8 cellular contexts compared by ENCODE assay signal in the genomic region with DNA sequence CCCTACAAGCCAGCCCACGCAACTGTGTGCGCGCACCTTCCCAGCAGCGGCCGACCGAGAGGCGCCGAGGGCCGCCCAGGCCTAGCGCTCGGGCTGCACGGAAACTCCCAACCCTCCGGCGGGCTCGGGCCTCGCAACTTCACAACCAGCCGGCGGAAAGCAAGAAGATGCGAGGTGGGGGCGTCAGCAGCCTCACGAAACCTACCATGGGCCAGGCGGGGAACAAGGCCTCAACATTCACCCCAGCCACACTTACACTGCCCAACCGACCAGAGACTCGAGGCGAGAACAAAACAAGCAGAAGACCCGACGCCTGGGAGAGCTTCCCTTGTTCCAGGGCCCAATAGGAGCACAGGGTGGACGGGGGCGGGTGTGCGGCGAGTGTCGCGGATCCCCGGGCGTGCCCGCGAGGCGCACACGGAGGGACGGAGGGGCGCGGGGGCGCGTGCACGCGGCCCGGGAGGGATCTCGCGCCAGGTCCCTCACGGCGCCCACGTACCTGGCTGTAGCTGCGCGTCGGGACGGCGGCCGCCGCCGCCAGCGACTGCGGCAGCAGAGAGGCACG. TPM values are rescaled to one million over a fixed set of nuclear protein-coding genes. Genes with fewer than 3 reads are reported as not detected.
DNase-seq lines count a peak whose midpoint lies in the region; ATAC-seq and TF ChIP-seq lines count a peak whose summit lies in the region.

No MANE protein-coding gene starts in this region.

- peaks cover 48% of the 10 kb centered on the region for H3K79me2 ChIP-seq in PC-9 (ENCODE audit: low read depth)

- peak; percentile 21 for ATAC-seq in GM19468 (IDR thresholded peaks at IDR 0.05; ENCODE audit: extremely low read depth, unreplicated experiment)
- ATAC-seq in activated T-helper 17 cell treated with anti-CD3 and anti-CD28 coated beads, Interleukin-2, amount 50 U/mL, for 72 hours (replicated peaks): peak; percentile 42
- peak; percentile 80 to 81 for ATAC-seq in natural killer cell treated with Interleukin-12 subunit alpha and Interleukin-12 subunit beta and Interleukin-15 and Interleukin-18, amount 100 ng/mL, for 72 hours

- POLR2A ChIA-PET in PC-9 (lab: Charles Lee; ENCODE audit: unreplicated experiment): interaction anchor here (0.5 kb wide), 1 partner anchor 40 kb away, joined by 3 read pairs; no protein-coding TSS in a partner anchor

- H4K20me1 ChIP-seq in PC-9 (ENCODE audit: insufficient read depth): peaks cover 33% of the 10 kb centered on the region

- BruUV-seq in PC-9 (replicated peaks; lab: Mats Ljungman, UMichigan): no TSS peak

- H3F3A ChIP-seq in PC-9 (ENCODE audit: insufficient read depth, low read depth): no peaks in the 10 kb centered on the region

- CTCF ChIA-PET in PC-9 (lab: Charles Lee): interaction anchor here (0.6 kb wide), 1 partner anchor 155 kb away, joined by 4 read pairs; a partner anchor contains a TSS

- H3K36me3 ChIP-seq in PC-9 (ENCODE audit: low read depth): peaks cover 3% of the 10 kb centered on the region; the same call in 1 of the 2 replicates

- H3K9me3 Mint-ChIP-seq in activated T-helper 17 cell treated with anti-CD3 and anti-CD28 coated beads, Interleukin-2, amount 50 U/mL, for 72 hours: no peaks in the 10 kb centered on the region
- no peaks in the 10 kb centered on the region for H3K9me3 Mint-ChIP-seq in natural killer cell treated with Interleukin-12 subunit alpha and Interleukin-12 subunit beta and Interleukin-15 and Interleukin-18, amount 100 ng/mL, for 72 hours

- H3K9me3 ChIP-seq in PC-9 (ENCODE audit: insufficient read depth, low read depth): no peaks in the 10 kb centered on the region

- H3K27me3 ChIP-seq in HL-60 (ENCODE audit: insufficient read depth, poor library complexity, severe bottlenecking) (no peaks in the 10 kb centered on the region), PC-9 (ENCODE audit: insufficient read depth, low read depth) (no peaks in the 10 kb centered on the region)

- H3K27ac ChIP-seq in HL-60 (replicated peaks): peak overlapping the region; percentile 78
- H3K27ac ChIP-seq in PC-9: peak overlapping the region; percentile 54

- H2AFZ ChIP-seq in PC-9: peak overlapping the region; percentile 71

- H3K4me3 Mint-ChIP-seq in activated T-helper 17 cell treated with anti-CD3 and anti-CD28 coated beads, Interleukin-2, amount 50 U/mL, for 72 hours: peak overlapping the region; percentile 96
- H3K4me3 Mint-ChIP-seq in natural killer cell treated with Interleukin-12 subunit alpha and Interleukin-12 subunit beta and Interleukin-15 and Interleukin-18, amount 100 ng/mL, for 72 hours: peak overlapping the region; percentile 97

- intact Hi-C loops in PC-9 (cut with micrococcal nuclease; ENCODE audit: unreplicated experiment): loop anchor here (2.0 to 5.0 kb wide), 2 partner anchors 64 to 153 kb away; a partner anchor contains a TSS

- TF ChIP-seq CTCF in HL-60 (IDR thresholded peaks at IDR 0.05; ENCODE audit: insufficient read depth, low read length): no peak
- no peak for TF ChIP-seq CTCF in PC-9 (conservative IDR thresholded peaks at IDR 0.05)

- peaks cover 48% of the 10 kb centered on the region for H3K36me3 Mint-ChIP-seq in activated T-helper 17 cell treated with anti-CD3 and anti-CD28 coated beads, Interleukin-2, amount 50 U/mL, for 72 hours (ENCODE audit: low read depth)
- peaks cover 12% of the 10 kb centered on the region for H3K36me3 Mint-ChIP-seq in natural killer cell treated with Interleukin-12 subunit alpha and Interleukin-12 subunit beta and Interleukin-15 and Interleukin-18, amount 100 ng/mL, for 72 hours

- H3K27me3 Mint-ChIP-seq in activated T-helper 17 cell treated with anti-CD3 and anti-CD28 coated beads, Interleukin-2, amount 50 U/mL, for 72 hours: no peaks in the 10 kb centered on the region
- no peaks in the 10 kb centered on the region for H3K27me3 Mint-ChIP-seq in natural killer cell treated with Interleukin-12 subunit alpha and Interleukin-12 subunit beta and Interleukin-15 and Interleukin-18, amount 100 ng/mL, for 72 hours

- peak overlapping the region; percentile 85 for H3K4me2 ChIP-seq in PC-9

- peaks cover 6% of the 10 kb centered on the region for H3K4me1 ChIP-seq in PC-9 (replicated peaks; ENCODE audit: insufficient read depth)

- peaks cover 19% of the 10 kb centered on the region for H3K4me1 Mint-ChIP-seq in activated T-helper 17 cell treated with anti-CD3 and anti-CD28 coated beads, Interleukin-2, amount 50 U/mL, for 72 hours
- peaks cover 9 to 22% of the 10 kb centered on the region in 2 donors for H3K4me1 Mint-ChIP-seq in natural killer cell treated with Interleukin-12 subunit alpha and Interleukin-12 subunit beta and Interleukin-15 and Interleukin-18, amount 100 ng/mL, for 72 hours (ENCODE audit: low read depth in 2 of 2)

- DNase-seq in COLO829 (ENCODE audit: low spot score): peak; percentile 42
- DNase-seq in HL-60 (ENCODE audit: low read depth in 1 of 2, low spot score in 1 of 2): peak; percentile 23 to 74
- DNase-seq in PC-9: peak in 1 of 2 experiments; percentile 29
- DNase-seq in fibroblast of peridontal ligament (ENCODE audit: extremely low read depth): peak; percentile 42
- peak; percentile 81 for DNase-seq in natural killer cell treated with Interleukin-12 subunit alpha and Interleukin-12 subunit beta and Interleukin-15 and Interleukin-18, amount 100 ng/mL, for 72 hours (ENCODE audit: low spot score)
- DNase-seq in stimulated activated naive CD4-positive, alpha-beta T cell treated with Interleukin-2 at 50 U/mL for 16 hours (lab: John Stamatoyannopoulos, UW): peak; percentile 63

- H3K27ac Mint-ChIP-seq in activated T-helper 17 cell treated with anti-CD3 and anti-CD28 coated beads, Interleukin-2, amount 50 U/mL, for 72 hours: peak overlapping the region; percentile 98
- peak overlapping the region; percentile 92 to 95 for H3K27ac Mint-ChIP-seq in natural killer cell treated with Interleukin-12 subunit alpha and Interleukin-12 subunit beta and Interleukin-15 and Interleukin-18, amount 100 ng/mL, for 72 hours

- no peaks in the 10 kb centered on the region for H3K9me2 ChIP-seq in PC-9 (ENCODE audit: insufficient read depth)

- H3K4me3 ChIP-seq in HL-60 (replicated peaks; ENCODE audit: insufficient read depth, low read length): peak overlapping the region; percentile 81
- H3K4me3 ChIP-seq in PC-9: peak overlapping the region; percentile 80

RNA-seq across cellular contexts. Expression of a gene that starts 0.6 kb away (rescaled TPM):
- total RNA-seq in PC-9 (2021): 52.4 and 70.0 TPM in 2 replicates
- total RNA-seq in activated T-helper 17 cell treated with anti-CD3 and anti-CD28 coated beads, Interleukin-2, amount 50 U/mL, for 72 hours: 10 to 100 TPM; 88.5 to 91.3 TPM
- 10 to 100 TPM; 56.7 to 71.9 TPM for total RNA-seq in natural killer cell treated with Interleukin-12 subunit alpha and Interleukin-12 subunit beta and Interleukin-15 and Interleukin-18, amount 100 ng/mL, for 72 hours

Comparison
In these comparisons a context has a peak if more than half of its experiments do, and no peak if none do; other contexts are left out.
1. ATAC-seq: peak in every context shown above with its lines; median percentile 80 in natural killer cell treated with Interleukin-12 subunit alpha and Interleukin-12 subunit beta and Interleukin-15 and Interleukin-18, amount 100 ng/mL, for 72 hours; 42 in activated T-helper 17 cell treated with anti-CD3 and anti-CD28 coated beads, Interleukin-2, amount 50 U/mL, for 72 hours; 21 in GM19468.